Comparison of ENCODE assay signal across 9 cellular contexts in genomic region chr22:44330727-44331660, GRCh38. TPM values are rescaled to one million over a fixed set of nuclear protein-coding genes. Genes with fewer than 3 reads are reported as not detected.
DNase-seq lines count a peak whose midpoint lies in the region; ATAC-seq and TF ChIP-seq lines count a peak whose summit lies in the region.
"Had no signal": no experiment of that assay in that cellular context is flagged by ENCODE, and none has a peak within 500 bp of the region (broad histone marks: within the 10 kb centered on the region; RNA-seq: fewer than 3 reads in every experiment).

No MANE protein-coding gene starts in this region.

- H3K18ac ChIP-seq in H9 (ENCODE audit: insufficient read length, low read depth, low read length): no peak overlapping the region

- H4K91ac ChIP-seq in H9 (ENCODE audit: insufficient read length, low read depth, low read length): no peak overlapping the region

- no peak overlapping the region for H2AFZ ChIP-seq in H9 (ENCODE audit: low read length)

- H3K4ac ChIP-seq in H9 (ENCODE audit: low read depth, low read length): no peak overlapping the region

- peak; percentile 77 for ATAC-seq in WTC11
- ATAC-seq in GM18861 (IDR thresholded peaks at IDR 0.05; ENCODE audit: unreplicated experiment): no peak
- ATAC-seq: activated CD8-positive, alpha-beta memory T cell treated with anti-CD3 and anti-CD28 coated beads, Interleukin-2, amount 10 ng/mL, durations not matched to agents 7 days and 5 days had no signal

- H2BK12ac ChIP-seq in H9 (ENCODE audit: insufficient read length, low read depth, low read length): no peak overlapping the region

- TF ChIP-seq POLR2A in spleen (IDR thresholded peaks at IDR 0.05): no peak

- H3K79me2 ChIP-seq in H9 (ENCODE audit: insufficient read depth, low read length): no peaks in the 10 kb centered on the region

- no peak overlapping the region; the same call in 1 of the 2 replicates for H3K14ac ChIP-seq in H9 (ENCODE audit: insufficient read depth, low read length)

- no peak overlapping the region for H4K8ac ChIP-seq in H9 (replicated peaks; ENCODE audit: insufficient read length, low read depth, low read length)

- H2AK5ac ChIP-seq in H9 (ENCODE audit: insufficient read length, low read length): no peak overlapping the region

- H3T11ph ChIP-seq in H9 (ENCODE audit: low read length): no peak overlapping the region

- H4K20me1 ChIP-seq in H9 (ENCODE audit: control insufficient read depth, insufficient read depth, insufficient read length): no peaks in the 10 kb centered on the region

- DNase-seq in H9: peak; percentile 57
- peak; percentile 68 for DNase-seq in WTC11 (ENCODE audit: low spot score)
- DNase-seq in spleen: no peak
- no peak for DNase-seq in cerebellar cortex (ENCODE audit: low spot score)
- DNase-seq in GM10266 (ENCODE audit: extremely low spot score): no peak
- DNase-seq: activated CD8-positive, alpha-beta memory T cell treated with anti-CD3 and anti-CD28 coated beads, Interleukin-2, amount 10 ng/mL, durations not matched to agents 7 days and 5 days had no signal

- peak overlapping the region; percentile 58 to 80 for H3K4me3 Mint-ChIP-seq in H9
- peak overlapping the region; percentile 65 for H3K4me3 Mint-ChIP-seq in WTC11

- H3K27me3 Mint-ChIP-seq in H9 (ENCODE audit: low read depth) (peaks cover 36% of the 10 kb centered on the region), WTC11 (ENCODE audit: low read depth) (peaks cover 31% of the 10 kb centered on the region)

- H3K36me3 Mint-ChIP-seq in H9 (ENCODE audit: insufficient read depth in 1 of 3, low read depth in 3 of 3) (no peaks in the 10 kb centered on the region), WTC11 (no peaks in the 10 kb centered on the region)
- H3K36me3 Mint-ChIP-seq: activated CD8-positive, alpha-beta memory T cell treated with anti-CD3 and anti-CD28 coated beads, Interleukin-2, amount 10 ng/mL, durations not matched to agents 7 days and 5 days had no signal

- H3K36me3 ChIP-seq in iPS-18a (ENCODE audit: control insufficient read depth, low read depth, low read length): no peaks in the 10 kb centered on the region
- H3K36me3 ChIP-seq in spleen: no peaks in the 10 kb centered on the region

- no peak for TF ChIP-seq CTCF in H9 (conservative IDR thresholded peaks at IDR 0.05)
- no peak for TF ChIP-seq CTCF in WTC11 (IDR thresholded peaks at IDR 0.05)
- TF ChIP-seq CTCF in spleen (IDR thresholded peaks at IDR 0.05 in 8 of 11, conservative IDR thresholded peaks at IDR 0.05 in 3 of 11): no peak
- TF ChIP-seq CTCF in GM10266 (IDR thresholded peaks at IDR 0.05; ENCODE audit: control insufficient read depth, insufficient read depth, low read depth, missing control alignments): no peak

- H3K79me1 ChIP-seq in H9 (ENCODE audit: insufficient read depth, low read depth, low read length, poor library complexity, severe bottlenecking): no peaks in the 10 kb centered on the region

- intact Hi-C loops in spleen (cut with DNase I; ENCODE audit: low total_unique reads): no loop called here

- peak overlapping the region; percentile 63 for H3K4me3 ChIP-seq in iPS-18a (ENCODE audit: low read length)
- H3K4me3 ChIP-seq in spleen: peak overlapping the region in 5 of 8 donors; percentile 14 to 60 (median 27)

- CTCF ChIA-PET in WTC11 (lab: Charles Lee): interaction anchor here (0.6 to 2.4 kb wide), 15 partner anchors 10 to 471 kb away, joined by 3 to 17 read pairs (median 6); no protein-coding TSS in a partner anchor

- H3K9me3 ChIP-seq in H9 (ENCODE audit: control insufficient read depth, low read depth, low read length): no peaks in the 10 kb centered on the region
- H3K9me3 ChIP-seq in iPS-18a (ENCODE audit: control insufficient read depth, low read depth, low read length): no peaks in the 10 kb centered on the region
- H3K9me3 ChIP-seq in spleen: no peaks in the 10 kb centered on the region

- H3K4me2 ChIP-seq in H9 (ENCODE audit: insufficient read depth, insufficient read length, low read length): peak overlapping the region; percentile 52

- peaks cover 11% of the 10 kb centered on the region; the same call in 1 of the 2 replicates for H3K27me3 ChIP-seq in H9 (ENCODE audit: insufficient read depth, low read length)
- peaks cover 42% of the 10 kb centered on the region for H3K27me3 ChIP-seq in iPS-18a (ENCODE audit: control insufficient read depth, insufficient read depth, low read length)
- peaks cover 0 to 91% (median 49%) of the 10 kb centered on the region in 7 donors for H3K27me3 ChIP-seq in spleen (replicated peaks in 1 of 7)

- H3K4me1 Mint-ChIP-seq in H9: peaks cover 13 to 33% of the 10 kb centered on the region in 2 experiments
- H3K4me1 Mint-ChIP-seq in WTC11: peaks cover 32% of the 10 kb centered on the region

- no peak overlapping the region for H2BK5ac ChIP-seq in H9 (ENCODE audit: insufficient read length, low read length)

- H3K27ac Mint-ChIP-seq in H9: no peak overlapping the region; a peak in 1 of 7 replicates
- no peak overlapping the region for H3K27ac Mint-ChIP-seq in WTC11
- H3K27ac Mint-ChIP-seq: activated CD8-positive, alpha-beta memory T cell treated with anti-CD3 and anti-CD28 coated beads, Interleukin-2, amount 10 ng/mL, durations not matched to agents 7 days and 5 days had no signal

- H3K23ac ChIP-seq in H9 (ENCODE audit: insufficient read length, low read depth, low read length): no peak overlapping the region

- H3K9me3 Mint-ChIP-seq in H9 (no peaks in the 10 kb centered on the region), WTC11 (no peaks in the 10 kb centered on the region)

- POLR2A ChIA-PET in WTC11 (lab: Charles Lee): interaction anchor here (0.5 kb wide), 1 partner anchor 164 kb away, joined by 3 read pairs; no protein-coding TSS in a partner anchor

- no peak overlapping the region for H2BK120ac ChIP-seq in H9 (ENCODE audit: low read depth, low read length, poor library complexity, severe bottlenecking)

- no CpG with 5 or more reads among the region's 105 CpGs for WGBS in H9 (ENCODE audit: extremely low coverage, insufficient read length, low lambda C conversion rate)
- WGBS in spleen, 5 donors: 3 to 8% (median 4%) methylated on average over 57 to 105 of the region's 105 CpGs

- H3K56ac ChIP-seq in H9 (ENCODE audit: insufficient read length, low read depth, low read length): no peak overlapping the region

- no peak overlapping the region for H4K5ac ChIP-seq in H9 (ENCODE audit: insufficient read length, low read depth, low read length)

- H3K23me2 ChIP-seq in H9 (ENCODE audit: insufficient read length, low read depth, low read length, poor library complexity, severe bottlenecking): peaks cover 10% of the 10 kb centered on the region

- no peaks in the 10 kb centered on the region; the same call in 1 of the 2 replicates for H3K4me1 ChIP-seq in H9 (ENCODE audit: insufficient read depth, low read length)
- H3K4me1 ChIP-seq in iPS-18a (ENCODE audit: control insufficient read depth, low read depth, low read length): peaks cover 17% of the 10 kb centered on the region
- H3K4me1 ChIP-seq in spleen: peaks cover 7 to 45% (median 28%) of the 10 kb centered on the region in 6 donors

- H2BK15ac ChIP-seq in H9 (ENCODE audit: low read depth, low read length): no peak overlapping the region

- no peak overlapping the region for H3K9ac ChIP-seq in H9 (ENCODE audit: extremely low read depth, insufficient read length, low read length)
- H3K9ac ChIP-seq in iPS-18a (ENCODE audit: low read length): peak overlapping the region; percentile 33

- H3K27ac ChIP-seq in H9 (ENCODE audit: insufficient read length, low read depth, low read length) (no peak overlapping the region), iPS-18a (ENCODE audit: low read length) (no peak overlapping the region), spleen (no peak overlapping the region)

- no peak overlapping the region for H2BK20ac ChIP-seq in H9 (ENCODE audit: low read depth, low read length, poor library complexity, severe bottlenecking)

TF ChIP-seq in WTC11, 78 proteins besides CTCF, POLR2A, EP300 and RAD21 (continues in another document):
- no peak for TF ChIP-seq SMAD3 (CRISPR knock-in tag; IDR thresholded peaks at IDR 0.05; ENCODE audit: borderline replicate concordance)
- no peak for TF ChIP-seq ZNF263 (CRISPR knock-in tag; IDR thresholded peaks at IDR 0.05; ENCODE audit: low read depth)
- no peak for TF ChIP-seq ELF4 (CRISPR knock-in tag; IDR thresholded peaks at IDR 0.05; ENCODE audit: low read depth)
- TF ChIP-seq TCF7 (CRISPR knock-in tag; IDR thresholded peaks at IDR 0.05; ENCODE audit: low read depth): no peak
- no peak for TF ChIP-seq ZMAT4 (CRISPR knock-in tag; IDR thresholded peaks at IDR 0.05)
- TF ChIP-seq ZNF317 (CRISPR knock-in tag; IDR thresholded peaks at IDR 0.05; ENCODE audit: borderline replicate concordance, low read depth): no peak
- TF ChIP-seq ZNF416 (CRISPR knock-in tag; IDR thresholded peaks at IDR 0.05): no peak
- no peak for TF ChIP-seq ZNF512 (CRISPR knock-in tag; IDR thresholded peaks at IDR 0.05; ENCODE audit: borderline replicate concordance)
- TF ChIP-seq ESRRA (CRISPR knock-in tag; IDR thresholded peaks at IDR 0.05; ENCODE audit: borderline replicate concordance): no peak
- TF ChIP-seq JUN (CRISPR knock-in tag; IDR thresholded peaks at IDR 0.05): no peak

RNA-seq across cellular contexts. Expression of gene SHISAL1, which starts 18.2 kb away (rescaled TPM):
- 2.9 and 3.0 TPM in 2 replicates for total RNA-seq in H9 (2021)
- 1.8 to 2.7 TPM (median 1.8 TPM) in 3 replicates for total RNA-seq in WTC11 (2021)
- under 1 TPM; 0.11 to 0.47 (median 0.26) TPM for total RNA-seq in spleen
- polyA plus RNA-seq in spleen: under 1 TPM; 0.10 to 0.35 (median 0.15) TPM
- total RNA-seq: activated CD8-positive, alpha-beta memory T cell treated with anti-CD3 and anti-CD28 coated beads, Interleukin-2, amount 10 ng/mL, durations not matched to agents 7 days and 5 days; T-helper 1 cell treated with Interleukin-12 subunit alpha and Interleukin-12 subunit beta and Interleukin-4 antibody, amounts not matched to agents 30 ng/mL and 1 ng/mL, for 36 hours had no signal

Comparison
In these comparisons a context has a peak if more than half of its experiments do, and no peak if none do; other contexts are left out.
1. DNase-seq: peak in H9 (single experiment) and WTC11 (single experiment); none in spleen (single experiment), cerebellar cortex (single experiment) and GM10266 (single experiment).